Comparison of ENCODE assay signal across 21 cellular contexts in genomic region chr6:136777651-136778050, GRCh38. TPM values are rescaled to one million over a fixed set of nuclear protein-coding genes. Genes with fewer than 3 reads are reported as not detected.
DNase-seq lines count a peak whose midpoint lies in the region; ATAC-seq and TF ChIP-seq lines count a peak whose summit lies in the region.
"Had no signal": no experiment of that assay in that cellular context is flagged by ENCODE, and none has a peak within 500 bp of the region (broad histone marks: within the 10 kb centered on the region; RNA-seq: fewer than 3 reads in every experiment).

No MANE protein-coding gene starts in this region.

- CTCF ChIA-PET in naive thymus-derived CD4-positive, alpha-beta T cell (lab: Charles Lee), result interaction anchor here (2.4 kb wide), 1 partner anchor 14 kb away, joined by 8 read pairs; the partner anchor contains the start of gene MAP3K5

- peaks cover 29% of the 10 kb centered on the region for H3K36me3 Mint-ChIP-seq in activated T-helper 1 cell treated with anti-CD3 and anti-CD28 coated beads, Interleukin-12 subunit alpha, Interleukin-12 subunit beta, Interleukin-2, Interleukin-4 antibody, amounts not matched to agents 30 ng/mL and 10 ng/mL and 1 ng/mL, durations not matched to agents 14 hours and 24 hours and 36 hours (ENCODE audit: low read depth)
- peaks cover 0 to 32% (median 3%) of the 10 kb centered on the region in 5 donors for H3K36me3 Mint-ChIP-seq in naive thymus-derived CD4-positive, alpha-beta T cell

- no peak overlapping the region for H3K4me3 Mint-ChIP-seq in activated T-helper 1 cell treated with anti-CD3 and anti-CD28 coated beads, Interleukin-12 subunit alpha, Interleukin-12 subunit beta, Interleukin-2, Interleukin-4 antibody, amounts not matched to agents 30 ng/mL and 10 ng/mL and 1 ng/mL, durations not matched to agents 14 hours and 24 hours and 36 hours
- no peak overlapping the region for H3K4me3 Mint-ChIP-seq in naive thymus-derived CD4-positive, alpha-beta T cell
- H3K4me3 Mint-ChIP-seq: B cell; CD4-positive, alpha-beta T cell; CD8-positive, alpha-beta T cell had no signal

- H3K27ac Mint-ChIP-seq in activated T-helper 1 cell treated with anti-CD3 and anti-CD28 coated beads, Interleukin-12 subunit alpha, Interleukin-12 subunit beta, Interleukin-2, Interleukin-4 antibody, amounts not matched to agents 30 ng/mL and 10 ng/mL and 1 ng/mL, durations not matched to agents 14 hours and 24 hours and 36 hours, result peak overlapping the region; percentile 21
- no peak overlapping the region for H3K27ac Mint-ChIP-seq in naive thymus-derived CD4-positive, alpha-beta T cell
- H3K27ac Mint-ChIP-seq: B cell; CD4-positive, alpha-beta T cell; CD8-positive, alpha-beta T cell had no signal

- peaks cover 73% of the 10 kb centered on the region for H3K4me1 Mint-ChIP-seq in activated T-helper 1 cell treated with anti-CD3 and anti-CD28 coated beads, Interleukin-12 subunit alpha, Interleukin-12 subunit beta, Interleukin-2, Interleukin-4 antibody, amounts not matched to agents 30 ng/mL and 10 ng/mL and 1 ng/mL, durations not matched to agents 14 hours and 24 hours and 36 hours (ENCODE audit: low read depth)
- peaks cover 14 to 52% (median 19%) of the 10 kb centered on the region in 7 donors for H3K4me1 Mint-ChIP-seq in naive thymus-derived CD4-positive, alpha-beta T cell

- no peaks in the 10 kb centered on the region for H3K27me3 Mint-ChIP-seq in activated T-helper 1 cell treated with anti-CD3 and anti-CD28 coated beads, Interleukin-12 subunit alpha, Interleukin-12 subunit beta, Interleukin-2, Interleukin-4 antibody, amounts not matched to agents 30 ng/mL and 10 ng/mL and 1 ng/mL, durations not matched to agents 14 hours and 24 hours and 36 hours (ENCODE audit: insufficient read depth)
- H3K27me3 Mint-ChIP-seq in naive thymus-derived CD4-positive, alpha-beta T cell, result no peaks in the 10 kb centered on the region
- H3K27me3 Mint-ChIP-seq: B cell; CD4-positive, alpha-beta T cell had no signal

- H3K27ac ChIP-seq in right atrium auricular region (no peak overlapping the region), ascending aorta (no peak overlapping the region)
- H3K27ac ChIP-seq in naive thymus-derived CD4-positive, alpha-beta T cell (ENCODE audit: low read depth, low read length), result no peak overlapping the region
- H3K27ac ChIP-seq: 22Rv1; A549; BLaER1 treated with 17β-estradiol and CSF1 and Interleukin-3, amounts not matched to agents 10 nM and 100 nM; C4-2B had no signal

- POLR2A ChIA-PET in naive thymus-derived CD4-positive, alpha-beta T cell (lab: Charles Lee), result interaction anchor here (1.3 to 1.5 kb wide), 2 partner anchors 9 to 15 kb away, joined by 3 to 4 read pairs; partner anchors contain the start of gene MAP3K5

- TF ChIP-seq CTCF in right atrium auricular region (IDR thresholded peaks at IDR 0.05) (no peak), ascending aorta (IDR thresholded peaks at IDR 0.05) (no peak)

- no peaks in the 10 kb centered on the region for H3K27me3 ChIP-seq in right atrium auricular region
- H3K27me3 ChIP-seq in ascending aorta, result no peaks in the 10 kb centered on the region
- H3K27me3 ChIP-seq in naive thymus-derived CD4-positive, alpha-beta T cell (ENCODE audit: control insufficient read depth in 2 of 2, insufficient read depth in 2 of 2, low read length in 2 of 2), result no peaks in the 10 kb centered on the region
- H3K27me3 ChIP-seq: BLaER1 treated with 17β-estradiol and CSF1 and Interleukin-3, amounts not matched to agents 10 nM and 100 nM had no signal

- H3K9me3 ChIP-seq in right atrium auricular region (no peaks in the 10 kb centered on the region), ascending aorta (no peaks in the 10 kb centered on the region)
- no peaks in the 10 kb centered on the region for H3K9me3 ChIP-seq in naive thymus-derived CD4-positive, alpha-beta T cell (ENCODE audit: control insufficient read depth in 2 of 3, low read length in 3 of 3)
- H3K9me3 ChIP-seq: A549, Caco-2 had no signal

- no peak for DNase-seq in Right ventricle myocardium superior
- DNase-seq in right atrium auricular region (ENCODE audit: low spot score), result no peak
- DNase-seq in G401 (ENCODE audit: low spot score), result peak; percentile 77
- DNase-seq in activated T-helper 1 cell treated with anti-CD3 and anti-CD28 coated beads, Interleukin-12 subunit alpha, Interleukin-12 subunit beta, Interleukin-2, Interleukin-4 antibody, amounts not matched to agents 30 ng/mL and 10 ng/mL and 1 ng/mL, durations not matched to agents 14 hours and 24 hours and 36 hours (ENCODE audit: low spot score), result no peak
- peak; percentile 62 for DNase-seq in cerebellum (ENCODE audit: low spot score)
- DNase-seq in ascending aorta (ENCODE audit: low spot score in 2 of 2), result no peak
- no peak for DNase-seq in naive thymus-derived CD4-positive, alpha-beta T cell
- DNase-seq: AML-193; Caco-2; Calu3; CD4-positive, alpha-beta T cell; CD8-positive, alpha-beta T cell; DMS79 treated with DMSO at 0.1 percent for 48 hours; GDM1 had no signal

- H3K4me1 ChIP-seq in right atrium auricular region (peaks cover 0 to 5% of the 10 kb centered on the region in 2 donors), ascending aorta (peaks cover 14 to 52% of the 10 kb centered on the region in 2 donors)
- H3K4me1 ChIP-seq in naive thymus-derived CD4-positive, alpha-beta T cell (ENCODE audit: control insufficient read depth in 2 of 2, insufficient read depth in 2 of 2, low read length in 2 of 2), result peaks cover 0 to 7% of the 10 kb centered on the region in 2 donors

- intact Hi-C loops in Right ventricle myocardium superior (cut with DNase I), result no loop called here
- intact Hi-C loops in activated T-helper 1 cell treated with anti-CD3 and anti-CD28 coated beads, Interleukin-12 subunit alpha, Interleukin-12 subunit beta, Interleukin-2, Interleukin-4 antibody, amounts not matched to agents 30 ng/mL and 10 ng/mL and 1 ng/mL, durations not matched to agents 14 hours and 24 hours and 36 hours (cut with micrococcal nuclease), result loop anchor here (2.0 kb wide), 1 partner anchor 17 kb away; no protein-coding TSS in a partner anchor
- intact Hi-C loops in ascending aorta (cut with DNase I), result no loop called here
- intact Hi-C loops in naive thymus-derived CD4-positive, alpha-beta T cell (cut with micrococcal nuclease), result no loop called here

- no peaks in the 10 kb centered on the region for H3K9me3 Mint-ChIP-seq in activated T-helper 1 cell treated with anti-CD3 and anti-CD28 coated beads, Interleukin-12 subunit alpha, Interleukin-12 subunit beta, Interleukin-2, Interleukin-4 antibody, amounts not matched to agents 30 ng/mL and 10 ng/mL and 1 ng/mL, durations not matched to agents 14 hours and 24 hours and 36 hours
- H3K9me3 Mint-ChIP-seq in naive thymus-derived CD4-positive, alpha-beta T cell, result no peaks in the 10 kb centered on the region
- H3K9me3 Mint-ChIP-seq: CD4-positive, alpha-beta T cell; CD8-positive, alpha-beta T cell had no signal

- in situ Hi-C loops in G401 (cut with HindIII; ENCODE audit: low sequenced_read_pairs), result no loop called here

- ATAC-seq in Right ventricle myocardium superior (ENCODE audit: poor library complexity), result peak; percentile 48
- ATAC-seq in GM21360 (IDR thresholded peaks at IDR 0.05; ENCODE audit: unreplicated experiment), result no peak
- ATAC-seq in naive thymus-derived CD4-positive, alpha-beta T cell, result no peak
- ATAC-seq: A549; CD8-positive, alpha-beta T cell; GM12878 had no signal

- H3K36me3 ChIP-seq in right atrium auricular region (no peaks in the 10 kb centered on the region), ascending aorta (no peaks in the 10 kb centered on the region)
- H3K36me3 ChIP-seq in naive thymus-derived CD4-positive, alpha-beta T cell (ENCODE audit: control insufficient read depth in 2 of 3, insufficient read depth in 3 of 3, low read length in 3 of 3), result no peaks in the 10 kb centered on the region

- H3K4me3 ChIP-seq in right atrium auricular region (no peak overlapping the region), ascending aorta (no peak overlapping the region)
- H3K4me3 ChIP-seq in naive thymus-derived CD4-positive, alpha-beta T cell (ENCODE audit: low read length), result no peak overlapping the region
- H3K4me3 ChIP-seq: A549; BLaER1 treated with 17β-estradiol and CSF1 and Interleukin-3, amounts not matched to agents 10 nM and 100 nM; GM12878 had no signal

RNA-seq across cellular contexts. Expression of gene MAP3K5, which starts 14.6 kb away (rescaled TPM):
- total RNA-seq in Right ventricle myocardium superior (39.9 TPM), right atrium auricular region (10 to 100 TPM in 1 of 2 donors, 1 to 10 TPM in 1; 6.7 to 11.9 TPM), cerebellum (12.5 TPM), ascending aorta (40.9 TPM)
- not detected in 2 replicates for total RNA-seq in G401 (2014; rRNA removed; shearing (Covaris generic))
- 12.2 and 13.4 TPM in 2 replicates for total RNA-seq in activated T-helper 1 cell treated with anti-CD3 and anti-CD28 coated beads, Interleukin-12 subunit alpha, Interleukin-12 subunit beta, Interleukin-2, Interleukin-4 antibody, amounts not matched to agents 30 ng/mL and 10 ng/mL and 1 ng/mL, durations not matched to agents 14 hours and 24 hours and 36 hours
- total RNA-seq in naive thymus-derived CD4-positive, alpha-beta T cell, result 10 to 100 TPM; 12.9 to 32.5 (median 14.0) TPM
- polyA plus RNA-seq in naive thymus-derived CD4-positive, alpha-beta T cell, result 1 to 10 TPM; 2.6 to 3.6 TPM

RNA-seq across cellular contexts. Expression of gene PEX7, which starts 44.7 kb away (rescaled TPM):
- total RNA-seq in Right ventricle myocardium superior (12.0 TPM), right atrium auricular region (10 to 100 TPM in 1 of 2 donors, 1 to 10 TPM in 1; 7.2 to 14.5 TPM), cerebellum (7.0 TPM), ascending aorta (10.5 TPM)
- total RNA-seq in G401 (2014; rRNA removed; shearing (Covaris generic)), result 4.6 and 5.8 TPM in 2 replicates
- 3.7 and 4.2 TPM in 2 replicates for total RNA-seq in activated T-helper 1 cell treated with anti-CD3 and anti-CD28 coated beads, Interleukin-12 subunit alpha, Interleukin-12 subunit beta, Interleukin-2, Interleukin-4 antibody, amounts not matched to agents 30 ng/mL and 10 ng/mL and 1 ng/mL, durations not matched to agents 14 hours and 24 hours and 36 hours
- total RNA-seq in naive thymus-derived CD4-positive, alpha-beta T cell, result 1 to 10 TPM; 4.0 to 6.2 (median 5.4) TPM
- polyA plus RNA-seq in naive thymus-derived CD4-positive, alpha-beta T cell, result 1 to 10 TPM; 6.1 to 6.6 TPM

Comparison
In these comparisons a context has a peak if more than half of its experiments do, and no peak if none do; other contexts are left out.
1. DNase-seq: peak in G401 (single experiment) and cerebellum (single experiment); none in Right ventricle myocardium superior (single experiment), right atrium auricular region (single experiment), activated T-helper 1 cell treated with anti-CD3 and anti-CD28 coated beads, Interleukin-12 subunit alpha, Interleukin-12 subunit beta, Interleukin-2, Interleukin-4 antibody, amounts not matched to agents 30 ng/mL and 10 ng/mL and 1 ng/mL, durations not matched to agents 14 hours and 24 hours and 36 hours (single experiment), ascending aorta (0 of 2) and naive thymus-derived CD4-positive, alpha-beta T cell (0 of 9).